Comparison of ENCODE assay signal across 8 cellular contexts in genomic region chr12:108804361-108804949, GRCh38. TPM values are rescaled to one million over a fixed set of nuclear protein-coding genes. Genes with fewer than 3 reads are reported as not detected.
DNase-seq lines count a peak whose midpoint lies in the region; ATAC-seq, FAIRE-seq and TF ChIP-seq lines count a peak whose summit lies in the region.

No MANE protein-coding gene starts in this region.

- H3K36me3 ChIP-seq in WERI-Rb-1, result peaks cover 81% of the 10 kb centered on the region

- H3K27me3 ChIP-seq in WERI-Rb-1 (ENCODE audit: insufficient read depth, low read depth, severe bottlenecking), result no peaks in the 10 kb centered on the region

- no peaks in the 10 kb centered on the region for H3K9me3 ChIP-seq in WERI-Rb-1 (ENCODE audit: severe bottlenecking)

- ATAC-seq in Right ventricle myocardium superior (ENCODE audit: poor library complexity) (peak; percentile 62), left lobe of liver (no peak)

- DNase-seq in WERI-Rb-1 (no peak), Right ventricle myocardium superior (peak; percentile 84), skeletal muscle cell (ENCODE audit: low read depth) (peak; percentile 94), 8988T (no peak), NCI-H1694 treated with DMSO at 0.1 percent for 48 hours (lab: John Stamatoyannopoulos, UW) (no peak), DMS153 treated with DMSO at 0.1 percent for 48 hours (lab: John Stamatoyannopoulos, UW; ENCODE audit: unreplicated experiment) (no peak), left lobe of liver (ENCODE audit: low spot score) (no peak)

- H3K27ac ChIP-seq in WERI-Rb-1, result peak overlapping the region; percentile 62

- H3K4me3 ChIP-seq in WERI-Rb-1 (ENCODE audit: low read depth, low read length) (no peak overlapping the region), skeletal muscle cell (ENCODE audit: low read depth, low read length) (no peak overlapping the region)

- no peak for TF ChIP-seq CTCF in WERI-Rb-1 (IDR thresholded peaks at IDR 0.05; ENCODE audit: low read depth, low read length)

- intact Hi-C loops in Right ventricle myocardium superior (cut with DNase I), result loop anchor here (5.0 to 10.0 kb wide), 3 partner anchors 77 to 242 kb away; partner anchors contain the start of genes ISCU and SART3

- FAIRE-seq in G401.6 (lab: Jason Lieb, UNC), result peak; percentile 21

RNA-seq across cellular contexts. Expression of gene SSH1, which starts 52.9 kb away (rescaled TPM):
- total RNA-seq in Right ventricle myocardium superior (26.3 TPM), left lobe of liver (18.9 TPM)

Comparison
In these comparisons a context has a peak if more than half of its experiments do, and no peak if none do; other contexts are left out.
1. DNase-seq: peak in Right ventricle myocardium superior (single experiment) and skeletal muscle cell (single experiment); none in WERI-Rb-1 (single experiment), 8988T (single experiment), NCI-H1694 treated with DMSO at 0.1 percent for 48 hours (single experiment), DMS153 treated with DMSO at 0.1 percent for 48 hours (single experiment) and left lobe of liver (single experiment).